Comparison of ENCODE assay signal across 20 cellular contexts in genomic region chr1:77134359-77134758, GRCh38.
DNase-seq lines count a peak whose midpoint lies in the region; ATAC-seq, FAIRE-seq and TF ChIP-seq lines count a peak whose summit lies in the region.
"Had no signal": no experiment of that assay in that cellular context is flagged by ENCODE, and none has a peak within 500 bp of the region (broad histone marks: within the 10 kb centered on the region; RNA-seq: fewer than 3 reads in every experiment).

No MANE protein-coding gene starts in this region.

- H3K27ac ChIP-seq in GM23248 (no peak overlapping the region), HepG2 (ENCODE audit: extremely low read length, insufficient read depth, low read length) (no peak overlapping the region), uterus (no peak overlapping the region)

- TF ChIP-seq CTCF in HepG2 (CRISPR knock-in tag; IDR thresholded peaks at IDR 0.05) (no peak), uterus (IDR thresholded peaks at IDR 0.05) (no peak)

- FAIRE-seq in HepG2 (lab: Jason Lieb, UNC): no peak
- FAIRE-seq: D721Med, HTR-8/SVneo had no signal

- BruUV-seq in HepG2 (replicated peaks; lab: Mats Ljungman, UMichigan): no TSS peak

- intact Hi-C loops in HepG2 (cut with micrococcal nuclease; ENCODE audit: unreplicated experiment) (no loop called here), uterus (cut with DNase I; ENCODE audit: low total_unique reads) (no loop called here)

- ATAC-seq in HepG2 (no peak), GM18498 (IDR thresholded peaks at IDR 0.05; ENCODE audit: unreplicated experiment) (no peak), HG02588 (IDR thresholded peaks at IDR 0.05; ENCODE audit: unreplicated experiment) (no peak)
- ATAC-seq: SK-N-SH treated with all-trans-retinoic acid at 6 μM for 48 hours had no signal

- H3K9me2 ChIP-seq in GM23248 (ENCODE audit: insufficient read depth): no peaks in the 10 kb centered on the region

- TF ChIP-seq POLR2A in HepG2 (IDR thresholded peaks at IDR 0.05; ENCODE audit: insufficient read depth in 1 of 2, low read depth in 2 of 2, low read length in 2 of 2) (no peak), uterus (IDR thresholded peaks at IDR 0.05) (no peak)

- H3K9ac ChIP-seq in GM23248 (no peak overlapping the region), HepG2 (ENCODE audit: insufficient read depth, low read depth, low read length) (no peak overlapping the region)

- no peaks in the 10 kb centered on the region for H3F3A ChIP-seq in GM23248 (ENCODE audit: insufficient read depth)

- DNase-seq in ACHN: peak; percentile 28
- peak; percentile 28 for DNase-seq in GM23248
- DNase-seq in cerebellar cortex (ENCODE audit: low spot score): peak; percentile 6
- peak; percentile 7 for DNase-seq in HepG2 (ENCODE audit: low spot score)
- no peak for DNase-seq in RPMI8226
- DNase-seq in uterus: no peak
- DNase-seq: CD4-positive, alpha-beta T cell; DND-41; KBM-7; NCI-H1092 treated with DMSO at 0.1 percent for 48 hours; NCI-H1694; NCI-H2107; NCI-H345; NCI-H69; Right ventricle myocardium superior had no signal

- H2AFZ ChIP-seq in GM23248 (no peak overlapping the region), HepG2 (ENCODE audit: low read length) (no peak overlapping the region)

- H3K79me2 ChIP-seq in GM23248 (ENCODE audit: insufficient read depth) (no peaks in the 10 kb centered on the region), HepG2 (ENCODE audit: insufficient read depth, low read length) (no peaks in the 10 kb centered on the region)

- in situ Hi-C loops in ACHN (cut with HindIII; ENCODE audit: low pct_ligation_motif_present, low pct_unique_long_range_greater_than_20kb, low sequenced_read_pairs) (no loop called here), GM23248 (cut with MboI) (loop anchor here (10.0 kb wide), 1 partner anchor 800 kb away; no protein-coding TSS in a partner anchor), HepG2 (cut with HindIII; ENCODE audit: extremely low pct_ligation_motif_present, low pct_unique_long_range_greater_than_20kb) (loop anchor here (25.0 kb wide), 1 partner anchor 797 kb away; no protein-coding TSS in a partner anchor)

- 35 to 47% methylated on average over 2 of the region's 2 CpGs for WGBS in GM23248 (ENCODE audit: low coverage in 1 of 2, low lambda C conversion rate in 2 of 2, missing lambda C conversion rate in 2 of 2), 2 experiments
- 63% methylated on average over 2 of the region's 2 CpGs for WGBS in HepG2 (ENCODE audit: low lambda C conversion rate)

- H3K9me3 ChIP-seq in GM23248 (ENCODE audit: low read depth): no peaks in the 10 kb centered on the region
- no peaks in the 10 kb centered on the region for H3K9me3 ChIP-seq in HepG2 (ENCODE audit: low read length)
- H3K9me3 ChIP-seq in uterus: no peaks in the 10 kb centered on the region

- H3K4me1 ChIP-seq in GM23248 (ENCODE audit: insufficient read depth) (peaks cover 4% of the 10 kb centered on the region; the same call in 1 of the 2 replicates), HepG2 (ENCODE audit: insufficient read depth, low read length) (no peaks in the 10 kb centered on the region), uterus (no peaks in the 10 kb centered on the region)

- no peaks in the 10 kb centered on the region for H3K27me3 ChIP-seq in GM23248 (replicated peaks; ENCODE audit: insufficient read depth)
- no peaks in the 10 kb centered on the region for H3K27me3 ChIP-seq in HepG2 (ENCODE audit: control insufficient read depth in 1 of 2, insufficient read depth in 2 of 2, low read length in 2 of 2)
- no peaks in the 10 kb centered on the region for H3K27me3 ChIP-seq in uterus

- CTCF ChIA-PET in HepG2 (lab: Yijun Ruan, JAX; ENCODE audit: low intra/inter-chr PET ratio, low total read pairs): no interaction called here

- H4K20me1 ChIP-seq in GM23248 (ENCODE audit: insufficient read depth) (no peaks in the 10 kb centered on the region), HepG2 (ENCODE audit: insufficient read depth, low read length) (no peaks in the 10 kb centered on the region)

- TF ChIP-seq EP300 in HepG2 (IDR thresholded peaks at IDR 0.05; ENCODE audit: low read depth in 2 of 2, low read length in 2 of 2): no peak
- TF ChIP-seq EP300 in HepG2 (CRISPR knock-in tag; IDR thresholded peaks at IDR 0.05; ENCODE audit: borderline replicate concordance): no peak

- no peaks in the 10 kb centered on the region for H3K36me3 ChIP-seq in GM23248 (ENCODE audit: low read depth)
- H3K36me3 ChIP-seq in HepG2 (replicated peaks in 1 of 2; ENCODE audit: control insufficient read depth in 1 of 2, insufficient read depth in 2 of 2, low read length in 2 of 2): no peaks in the 10 kb centered on the region
- no peaks in the 10 kb centered on the region for H3K36me3 ChIP-seq in uterus

- no peak for TF ChIP-seq RAD21 in HepG2 (CRISPR knock-in tag; IDR thresholded peaks at IDR 0.05)

- POLR2A ChIA-PET in HepG2 (lab: Yijun Ruan, JAX): no interaction called here

- H3K4me2 ChIP-seq in GM23248 (ENCODE audit: unreplicated experiment) (no peak overlapping the region), HepG2 (ENCODE audit: low read depth, low read length) (no peak overlapping the region)

- H3K4me3 ChIP-seq in GM23248: no peak overlapping the region
- no peak overlapping the region for H3K4me3 ChIP-seq in HepG2 (replicated peaks in 1 of 3; ENCODE audit: insufficient read depth in 1 of 3, low read depth in 2 of 3, low read length in 3 of 3)
- H3K4me3 ChIP-seq in uterus: no peak overlapping the region

TF ChIP-seq in HepG2, 621 proteins besides CTCF, POLR2A, EP300 and RAD21:
- TF ChIP-seq ATF2 (CRISPR knock-in tag; IDR thresholded peaks at IDR 0.05): no peak
- no peak for TF ChIP-seq AKAP8 (CRISPR knock-in tag; IDR thresholded peaks at IDR 0.05)

Comparison
In these comparisons a context has a peak if more than half of its experiments do, and no peak if none do; other contexts are left out.
1. DNase-seq: peak in ACHN (single experiment), GM23248 (single experiment), cerebellar cortex (single experiment) and HepG2 (single experiment); none in RPMI8226 (single experiment) and uterus (0 of 2).